Comparison of ENCODE assay signal across 29 cellular contexts in genomic region chr1:91707114-91707889, GRCh38.
DNase-seq lines count a peak whose midpoint lies in the region; ATAC-seq and TF ChIP-seq lines count a peak whose summit lies in the region.
"Had no signal": no experiment of that assay in that cellular context is flagged by ENCODE, and none has a peak within 500 bp of the region (broad histone marks: within the 10 kb centered on the region; RNA-seq: fewer than 3 reads in every experiment).

No MANE protein-coding gene starts in this region.

- TF ChIP-seq POLR2A in body of pancreas (IDR thresholded peaks at IDR 0.05) (no peak), breast epithelium (IDR thresholded peaks at IDR 0.05) (no peak)

- intact Hi-C loops in left ventricle myocardium inferior (cut with micrococcal nuclease): no loop called here
- intact Hi-C loops in upper lobe of right lung (cut with DNase I): no loop called here
- intact Hi-C loops in body of pancreas (cut with DNase I): no loop called here
- intact Hi-C loops in breast epithelium (cut with DNase I; ENCODE audit: low total_unique reads): no loop called here

- peaks cover 28% of the 10 kb centered on the region for H3K36me3 Mint-ChIP-seq in activated naive CD8-positive, alpha-beta T cell treated with anti-CD3 and anti-CD28 coated beads, Interleukin-2, amount 50 U/mL, for 24 hours (ENCODE audit: low read depth)
- peaks cover 20% of the 10 kb centered on the region for H3K36me3 Mint-ChIP-seq in activated naive CD8-positive, alpha-beta T cell treated with anti-CD3 and anti-CD28 coated beads for 36 hours
- peaks cover 21% of the 10 kb centered on the region for H3K36me3 Mint-ChIP-seq in neural crest cell (ENCODE audit: low read depth)
- H3K36me3 Mint-ChIP-seq: memory B cell; stimulated activated naive B cell treated with anti-CD40 and anti-IgM and Interleukin-4, amounts not matched to agents 10 μg/mL and 1 μg/mL and 100 μg/mL, for 72 hours had no signal

- H3K9me3 ChIP-seq in left ventricle myocardium inferior (replicated peaks): no peaks in the 10 kb centered on the region
- no peaks in the 10 kb centered on the region for H3K9me3 ChIP-seq in upper lobe of right lung
- no peaks in the 10 kb centered on the region for H3K9me3 ChIP-seq in body of pancreas
- no peaks in the 10 kb centered on the region for H3K9me3 ChIP-seq in breast epithelium
- H3K9me3 ChIP-seq: prostate gland, testis had no signal

- no peak for TF ChIP-seq CTCF in left ventricle myocardium inferior (IDR thresholded peaks at IDR 0.05; ENCODE audit: borderline replicate concordance)
- TF ChIP-seq CTCF in neural crest cell (conservative IDR thresholded peaks at IDR 0.05): no peak
- TF ChIP-seq CTCF in upper lobe of right lung (IDR thresholded peaks at IDR 0.05): no peak
- TF ChIP-seq CTCF in body of pancreas (IDR thresholded peaks at IDR 0.05): no peak
- no peak for TF ChIP-seq CTCF in breast epithelium (IDR thresholded peaks at IDR 0.05)

- peak; percentile 5 for ATAC-seq in activated naive CD8-positive, alpha-beta T cell treated with anti-CD3 and anti-CD28 coated beads, Interleukin-2, amount 50 U/mL, for 24 hours
- ATAC-seq in upper lobe of right lung: peak; percentile 39
- ATAC-seq in body of pancreas: no peak
- ATAC-seq: stimulated activated naive B cell treated with anti-CD40 and anti-IgM and Interleukin-4, amounts not matched to agents 10 μg/mL and 1 μg/mL and 100 μg/mL, for 72 hours; T-cell had no signal

- peak overlapping the region; percentile 83 for H3K27ac ChIP-seq in left ventricle myocardium inferior (replicated peaks)
- H3K27ac ChIP-seq in upper lobe of right lung: no peak overlapping the region
- H3K27ac ChIP-seq in body of pancreas: no peak overlapping the region
- H3K27ac ChIP-seq in breast epithelium: peak overlapping the region in 1 of 2 donors; percentile 60
- H3K27ac ChIP-seq: dorsolateral prefrontal cortex, prostate gland, testis had no signal

- H3K27me3 ChIP-seq in left ventricle myocardium inferior (ENCODE audit: low read depth) (no peaks in the 10 kb centered on the region), upper lobe of right lung (no peaks in the 10 kb centered on the region), body of pancreas (no peaks in the 10 kb centered on the region), breast epithelium (no peaks in the 10 kb centered on the region)
- H3K27me3 ChIP-seq: dorsolateral prefrontal cortex, testis had no signal

- DNase-seq in activated naive CD8-positive, alpha-beta T cell treated with anti-CD3 and anti-CD28 coated beads, Interleukin-2, amount 50 U/mL, for 24 hours: no peak
- DNase-seq in activated naive CD8-positive, alpha-beta T cell treated with anti-CD3 and anti-CD28 coated beads for 36 hours: no peak
- DNase-seq in left ventricle myocardium inferior: peak; percentile 53
- DNase-seq in neural crest cell (ENCODE audit: low read depth, low spot score): no peak
- DNase-seq in upper lobe of right lung: no peak
- no peak for DNase-seq in body of pancreas
- no peak for DNase-seq in AML-193 (lab: John Stamatoyannopoulos, UW)
- DNase-seq in breast epithelium (ENCODE audit: low spot score in 2 of 2): no peak
- DNase-seq: 8988T; activated CD4-positive, alpha-beta T cell treated with anti-CD3 and anti-CD28 coated beads, Interleukin-2, amount 10 ng/mL, durations not matched to agents 24 days and 14 days; activated CD8-positive, alpha-beta memory T cell treated with anti-CD3 and anti-CD28 coated beads for 24 hours; activated gamma-delta T cell treated with Interleukin-2 at 50 U/mL for 16 hours; Calu3; DMS79 treated with DMSO at 0.1 percent for 48 hours; dorsolateral prefrontal cortex; GDM1; hypothalamus; left colon; NCI-H1092 treated with DMSO at 0.1 percent for 48 hours; NCI-H187; NCI-H446 treated with DMSO at 0.1 percent for 48 hours; NCI-H774; nucleus accumbens; RPMI8226; stimulated activated naive B cell treated with anti-CD40 and anti-IgM and Interleukin-4, amounts not matched to agents 10 μg/mL and 1 μg/mL and 100 μg/mL, for 72 hours; T-cell; testis had no signal

- no peak overlapping the region for H3K4me3 ChIP-seq in left ventricle myocardium inferior
- no peak overlapping the region for H3K4me3 ChIP-seq in upper lobe of right lung
- H3K4me3 ChIP-seq in body of pancreas: no peak overlapping the region
- no peak overlapping the region for H3K4me3 ChIP-seq in breast epithelium
- H3K4me3 ChIP-seq: dorsolateral prefrontal cortex, prostate gland, testis had no signal

- H3K4me1 ChIP-seq in left ventricle myocardium inferior: peaks cover 71% of the 10 kb centered on the region
- no peaks in the 10 kb centered on the region for H3K4me1 ChIP-seq in upper lobe of right lung
- H3K4me1 ChIP-seq in body of pancreas: no peaks in the 10 kb centered on the region
- H3K4me1 ChIP-seq in breast epithelium: no peaks in the 10 kb centered on the region
- H3K4me1 ChIP-seq: prostate gland, testis had no signal

- WGBS in body of pancreas, 2 donors: 95 to 100% methylated on average over 3 of the region's 3 CpGs

- no peaks in the 10 kb centered on the region for H3K27me3 Mint-ChIP-seq in activated naive CD8-positive, alpha-beta T cell treated with anti-CD3 and anti-CD28 coated beads, Interleukin-2, amount 50 U/mL, for 24 hours
- no peaks in the 10 kb centered on the region for H3K27me3 Mint-ChIP-seq in activated naive CD8-positive, alpha-beta T cell treated with anti-CD3 and anti-CD28 coated beads for 36 hours
- H3K27me3 Mint-ChIP-seq in neural crest cell (ENCODE audit: low read depth): no peaks in the 10 kb centered on the region
- H3K27me3 Mint-ChIP-seq: activated CD4-positive, alpha-beta T cell treated with anti-CD3 and anti-CD28 coated beads, Interleukin-2, amount 10 ng/mL, durations not matched to agents 24 days and 14 days; T-cell had no signal

- no peak overlapping the region for H3K27ac Mint-ChIP-seq in activated naive CD8-positive, alpha-beta T cell treated with anti-CD3 and anti-CD28 coated beads, Interleukin-2, amount 50 U/mL, for 24 hours
- H3K27ac Mint-ChIP-seq in activated naive CD8-positive, alpha-beta T cell treated with anti-CD3 and anti-CD28 coated beads for 36 hours: no peak overlapping the region
- peak overlapping the region; percentile 8 for H3K27ac Mint-ChIP-seq in neural crest cell (ENCODE audit: unreplicated experiment)
- H3K27ac Mint-ChIP-seq: activated CD4-positive, alpha-beta T cell treated with anti-CD3 and anti-CD28 coated beads, Interleukin-2, amount 10 ng/mL, durations not matched to agents 24 days and 14 days; memory B cell; stimulated activated naive B cell treated with anti-CD40 and anti-IgM and Interleukin-4, amounts not matched to agents 10 μg/mL and 1 μg/mL and 100 μg/mL, for 72 hours; T-cell had no signal

- no peaks in the 10 kb centered on the region for H3K9me3 Mint-ChIP-seq in activated naive CD8-positive, alpha-beta T cell treated with anti-CD3 and anti-CD28 coated beads, Interleukin-2, amount 50 U/mL, for 24 hours
- no peaks in the 10 kb centered on the region for H3K9me3 Mint-ChIP-seq in activated naive CD8-positive, alpha-beta T cell treated with anti-CD3 and anti-CD28 coated beads for 36 hours
- H3K9me3 Mint-ChIP-seq in neural crest cell: no peaks in the 10 kb centered on the region
- H3K9me3 Mint-ChIP-seq: memory B cell; stimulated activated naive B cell treated with anti-CD40 and anti-IgM and Interleukin-4, amounts not matched to agents 10 μg/mL and 1 μg/mL and 100 μg/mL, for 72 hours; T-cell had no signal

- peaks cover 8% of the 10 kb centered on the region for H3K4me1 Mint-ChIP-seq in activated naive CD8-positive, alpha-beta T cell treated with anti-CD3 and anti-CD28 coated beads, Interleukin-2, amount 50 U/mL, for 24 hours
- peaks cover 13% of the 10 kb centered on the region for H3K4me1 Mint-ChIP-seq in activated naive CD8-positive, alpha-beta T cell treated with anti-CD3 and anti-CD28 coated beads for 36 hours
- H3K4me1 Mint-ChIP-seq in neural crest cell: peaks cover 14% of the 10 kb centered on the region
- H3K4me1 Mint-ChIP-seq: memory B cell had no signal

- peaks cover 46% of the 10 kb centered on the region for H3K36me3 ChIP-seq in left ventricle myocardium inferior
- peaks cover 37% of the 10 kb centered on the region for H3K36me3 ChIP-seq in upper lobe of right lung
- peaks cover 0 to 6% of the 10 kb centered on the region in 2 donors for H3K36me3 ChIP-seq in body of pancreas (replicated peaks in 1 of 2; ENCODE audit: insufficient read depth in 1 of 2, low read depth in 2 of 2)
- no peaks in the 10 kb centered on the region for H3K36me3 ChIP-seq in breast epithelium
- H3K36me3 ChIP-seq: prostate gland had no signal

- no peak overlapping the region for H3K4me3 Mint-ChIP-seq in activated naive CD8-positive, alpha-beta T cell treated with anti-CD3 and anti-CD28 coated beads, Interleukin-2, amount 50 U/mL, for 24 hours
- no peak overlapping the region for H3K4me3 Mint-ChIP-seq in activated naive CD8-positive, alpha-beta T cell treated with anti-CD3 and anti-CD28 coated beads for 36 hours
- no peak overlapping the region for H3K4me3 Mint-ChIP-seq in neural crest cell
- H3K4me3 Mint-ChIP-seq: activated CD4-positive, alpha-beta T cell treated with anti-CD3 and anti-CD28 coated beads, Interleukin-2, amount 10 ng/mL, durations not matched to agents 24 days and 14 days; memory B cell; stimulated activated naive B cell treated with anti-CD40 and anti-IgM and Interleukin-4, amounts not matched to agents 10 μg/mL and 1 μg/mL and 100 μg/mL, for 72 hours; T-cell had no signal
